Comparison of ENCODE assay signal across 8 cellular contexts in the genomic region with DNA sequence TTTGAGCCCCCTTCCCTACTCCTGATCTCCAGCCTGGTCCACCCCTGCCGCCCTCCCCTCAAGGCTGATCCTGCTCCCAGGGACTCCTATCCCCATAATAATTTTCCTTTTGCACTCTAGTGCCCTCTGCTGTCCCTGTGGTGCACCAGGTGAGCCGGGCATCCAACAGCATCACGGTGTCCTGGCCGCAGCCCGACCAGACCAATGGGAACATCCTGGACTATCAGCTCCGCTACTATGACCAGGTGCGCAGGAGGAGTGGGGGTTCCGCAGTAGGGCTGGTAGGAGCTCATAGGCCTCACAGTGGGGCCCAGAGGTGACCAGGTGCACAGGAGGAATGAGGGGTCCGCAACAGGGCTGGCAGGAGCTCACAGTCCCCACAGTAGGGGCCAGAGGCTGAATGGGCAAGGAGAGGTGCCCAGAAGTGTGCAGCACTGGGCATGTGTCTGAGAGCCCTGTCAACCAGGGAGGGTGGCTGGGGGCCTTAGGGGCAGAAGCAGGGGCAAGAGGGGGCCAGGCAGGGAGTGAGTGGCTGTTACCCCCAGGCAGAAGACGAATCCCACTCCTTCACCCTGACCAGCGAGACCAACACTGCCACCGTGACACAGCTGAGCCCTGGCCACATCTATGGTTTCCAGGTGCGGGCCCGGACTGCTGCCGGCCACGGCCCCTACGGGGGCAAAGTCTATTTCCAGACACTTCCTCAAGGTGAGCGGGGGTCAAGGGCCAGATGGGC. TPM values are rescaled to one million over a fixed set of nuclear protein-coding genes. Genes with fewer than 3 reads are reported as not detected.
A peak's percentile ranks its signal among the peaks of the same experiment; 100 is the strongest.
DNase-seq lines count a peak whose midpoint lies in the region; ATAC-seq and TF ChIP-seq lines count a peak whose summit lies in the region.

No MANE protein-coding gene starts in this region.

- H3K4me1 ChIP-seq in esophagus squamous epithelium: peaks cover 0 to 22% (median 8%) of the 10 kb centered on the region in 3 donors

- H3K27ac Mint-ChIP-seq in progenitor cell of endocrine pancreas: no peak overlapping the region

- ATAC-seq in HG03469 (IDR thresholded peaks at IDR 0.05; ENCODE audit: unreplicated experiment) (no peak), HG02798 (IDR thresholded peaks at IDR 0.05; ENCODE audit: poor library complexity, unreplicated experiment) (no peak), HG03432 (IDR thresholded peaks at IDR 0.05; ENCODE audit: unreplicated experiment) (no peak)

- in situ Hi-C loops in ACHN (cut with HindIII; ENCODE audit: low pct_ligation_motif_present, low pct_unique_long_range_greater_than_20kb, low sequenced_read_pairs): no loop called here

- no peaks in the 10 kb centered on the region for H3K9me3 ChIP-seq in esophagus squamous epithelium

- intact Hi-C loops in esophagus squamous epithelium (cut with DNase I): no loop called here

- TF ChIP-seq POLR2A in esophagus squamous epithelium (IDR thresholded peaks at IDR 0.05): no peak

- peaks cover 10% of the 10 kb centered on the region for H3K36me3 Mint-ChIP-seq in progenitor cell of endocrine pancreas (ENCODE audit: insufficient read depth)

- H3K27ac ChIP-seq in esophagus squamous epithelium: no peak overlapping the region

- H3K4me3 Mint-ChIP-seq in progenitor cell of endocrine pancreas (ENCODE audit: low read depth): no peak overlapping the region

- H3K36me3 ChIP-seq in esophagus squamous epithelium: peaks cover 0 to 82% (median 0%) of the 10 kb centered on the region in 3 donors

- no peaks in the 10 kb centered on the region for H3K27me3 Mint-ChIP-seq in progenitor cell of endocrine pancreas

- no peaks in the 10 kb centered on the region for H3K4me1 Mint-ChIP-seq in progenitor cell of endocrine pancreas (ENCODE audit: low read depth)

- peak; percentile 58 for DNase-seq in ACHN
- DNase-seq in RKO (ENCODE audit: low spot score): peak; percentile 39
- no peak for DNase-seq in esophagus squamous epithelium (lab: John Stamatoyannopoulos, UW)
- peak; percentile 43 for DNase-seq in progenitor cell of endocrine pancreas (ENCODE audit: low spot score, unreplicated experiment)

- H3K27me3 ChIP-seq in esophagus squamous epithelium: no peaks in the 10 kb centered on the region

- H3K9me3 Mint-ChIP-seq in progenitor cell of endocrine pancreas (ENCODE audit: low read depth): no peaks in the 10 kb centered on the region

- WGBS in esophagus squamous epithelium, 2 donors: 56 to 79% methylated on average over 5 to 13 of the region's 18 CpGs

- no peak overlapping the region for H3K4me3 ChIP-seq in esophagus squamous epithelium

- TF ChIP-seq CTCF in GM12873 (IDR thresholded peaks at IDR 0.05; ENCODE audit: insufficient read depth, low read depth, low read length, missing control alignments): peak; percentile 58
- peak in 5 of 6 experiments; percentile 50 to 65 (median 56) for TF ChIP-seq CTCF in esophagus squamous epithelium (IDR thresholded peaks at IDR 0.05)
- peak; percentile 65 for TF ChIP-seq CTCF in progenitor cell of endocrine pancreas (IDR thresholded peaks at IDR 0.05; ENCODE audit: unreplicated experiment)

RNA-seq across cellular contexts. Expression of gene EPHB6, which starts 11.7 kb away (rescaled TPM):
- total RNA-seq in esophagus squamous epithelium (10 to 100 TPM; 15.2 to 40.4 (median 26.1) TPM), progenitor cell of endocrine pancreas (24.8 and 28.8 TPM in 2 replicates)

RNA-seq across cellular contexts. Expression of gene TRPV6, which starts 19.0 kb away (rescaled TPM):
- total RNA-seq in esophagus squamous epithelium: 1 to 10 TPM in 3 of 4 donors, under 1 TPM in 1; 0.79 to 6.9 (median 4.5) TPM
- 5.7 and 6.2 TPM in 2 replicates for total RNA-seq in progenitor cell of endocrine pancreas
